ENCODE assay signal across 21 cellular contexts in the genomic region with DNA sequence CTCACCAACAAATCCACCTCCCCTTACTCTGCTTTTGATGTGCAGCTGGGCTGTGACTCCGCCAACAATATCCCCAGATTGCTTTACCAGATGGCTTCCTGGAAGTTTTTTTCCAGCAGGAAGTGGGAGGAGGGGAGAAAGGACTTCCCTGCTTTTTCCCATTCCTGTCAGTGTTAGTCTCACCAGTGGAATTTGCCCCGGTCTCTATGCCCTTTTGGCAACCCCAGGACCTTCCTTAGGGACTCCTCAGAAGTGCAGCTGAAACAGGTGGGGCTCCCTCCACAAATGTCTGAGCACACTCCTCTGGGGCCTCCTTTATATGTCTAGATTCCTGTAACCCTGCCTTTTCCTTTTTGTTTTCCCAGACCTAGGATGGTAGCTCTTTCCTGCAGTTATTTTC.
"Had no signal": no experiment of that assay in that cellular context is flagged by ENCODE, and none has a peak within 500 bp of the region (broad histone marks: within the 10 kb centered on the region; RNA-seq: fewer than 3 reads in every experiment).

No MANE protein-coding gene starts in this region.

- H3K27me3 Mint-ChIP-seq: activated B cell treated with CpG ODN at 0.5 μM for 24 hours; activated CD4-positive, alpha-beta T cell treated with anti-CD3 and anti-CD28 coated beads, Interleukin-2, amount 10 ng/mL, durations not matched to agents 24 days and 14 days; activated CD8-positive, alpha-beta memory T cell treated with anti-CD3 and anti-CD28 coated beads, Interleukin-2, amount 10 ng/mL, durations not matched to agents 7 days and 5 days; activated naive CD4-positive, alpha-beta T cell treated with anti-CD3 and anti-CD28 coated beads, Interleukin-2, amount 50 U/mL, for 24 hours; activated T-cell treated with anti-CD3 and anti-CD28 coated beads, Interleukin-2, amount 50 U/mL, for 24 hours; central memory CD8-positive, alpha-beta T cell; T-helper 17 cell had no signal

- DNase-seq: activated B cell treated with CpG ODN at 0.5 μM for 24 hours; activated CD4-positive, alpha-beta T cell treated with anti-CD3 and anti-CD28 coated beads for 1 hour; activated CD4-positive, alpha-beta T cell treated with anti-CD3 and anti-CD28 coated beads, Interleukin-2, amount 10 ng/mL, durations not matched to agents 24 days and 14 days; activated CD4-positive, alpha-beta T cell treated with anti-CD3 and anti-CD28 coated beads, Interleukin-2, amount 50 U/mL, for 48 hours; activated CD8-positive, alpha-beta memory T cell treated with anti-CD3 and anti-CD28 coated beads, Interleukin-2, amount 10 ng/mL, durations not matched to agents 7 days and 5 days; activated effector memory CD4-positive, alpha-beta T cell treated with Interleukin-2 at 50 U/mL for 16 hours; activated naive CD4-positive, alpha-beta T cell; activated T-cell treated with anti-CD3 and anti-CD28 coated beads, Interleukin-2, amount 50 U/mL, for 24 hours; body of pancreas; NCI-H1092; NCI-H1930; NCI-H345; NCI-H510A; NCI-H748 treated with DMSO at 0.1 percent for 48 hours; Peyer's patch; SIG-M5; T-helper 17 cell; T-helper 9 cell had no signal

- H3K9me3 Mint-ChIP-seq: activated B cell treated with CpG ODN at 0.5 μM for 24 hours had no signal

- H3K4me1 Mint-ChIP-seq: activated B cell treated with CpG ODN at 0.5 μM for 24 hours; activated CD4-positive, alpha-beta T cell treated with anti-CD3 and anti-CD28 coated beads, Interleukin-2, amount 10 ng/mL, durations not matched to agents 24 days and 14 days; activated CD8-positive, alpha-beta memory T cell treated with anti-CD3 and anti-CD28 coated beads, Interleukin-2, amount 10 ng/mL, durations not matched to agents 7 days and 5 days; activated naive CD4-positive, alpha-beta T cell treated with anti-CD3 and anti-CD28 coated beads, Interleukin-2, amount 50 U/mL, for 24 hours; central memory CD8-positive, alpha-beta T cell; T-helper 17 cell had no signal

- H3K4me3 Mint-ChIP-seq: activated B cell treated with CpG ODN at 0.5 μM for 24 hours; activated CD4-positive, alpha-beta T cell treated with anti-CD3 and anti-CD28 coated beads, Interleukin-2, amount 10 ng/mL, durations not matched to agents 24 days and 14 days; activated CD8-positive, alpha-beta memory T cell treated with anti-CD3 and anti-CD28 coated beads, Interleukin-2, amount 10 ng/mL, durations not matched to agents 7 days and 5 days; activated naive CD4-positive, alpha-beta T cell treated with anti-CD3 and anti-CD28 coated beads, Interleukin-2, amount 50 U/mL, for 24 hours; activated T-cell treated with anti-CD3 and anti-CD28 coated beads, Interleukin-2, amount 50 U/mL, for 24 hours; activated T-helper 1 cell treated with anti-CD3 and anti-CD28 coated beads, Interleukin-12 subunit alpha, Interleukin-12 subunit beta, Interleukin-2, Interleukin-4 antibody, amounts not matched to agents 30 ng/mL and 10 ng/mL and 1 ng/mL, durations not matched to agents 14 hours and 24 hours and 36 hours; central memory CD8-positive, alpha-beta T cell; T-helper 17 cell had no signal

- H3K36me3 Mint-ChIP-seq: activated CD8-positive, alpha-beta memory T cell treated with anti-CD3 and anti-CD28 coated beads, Interleukin-2, amount 10 ng/mL, durations not matched to agents 7 days and 5 days; activated naive CD4-positive, alpha-beta T cell treated with anti-CD3 and anti-CD28 coated beads, Interleukin-2, amount 50 U/mL, for 24 hours had no signal

- H3K27ac Mint-ChIP-seq: activated B cell treated with CpG ODN at 0.5 μM for 24 hours; activated CD4-positive, alpha-beta T cell treated with anti-CD3 and anti-CD28 coated beads, Interleukin-2, amount 10 ng/mL, durations not matched to agents 24 days and 14 days; activated CD8-positive, alpha-beta memory T cell treated with anti-CD3 and anti-CD28 coated beads, Interleukin-2, amount 10 ng/mL, durations not matched to agents 7 days and 5 days; activated naive CD4-positive, alpha-beta T cell treated with anti-CD3 and anti-CD28 coated beads, Interleukin-2, amount 50 U/mL, for 24 hours; activated T-cell treated with anti-CD3 and anti-CD28 coated beads, Interleukin-2, amount 50 U/mL, for 24 hours; activated T-helper 1 cell treated with anti-CD3 and anti-CD28 coated beads, Interleukin-12 subunit alpha, Interleukin-12 subunit beta, Interleukin-2, Interleukin-4 antibody, amounts not matched to agents 30 ng/mL and 10 ng/mL and 1 ng/mL, durations not matched to agents 14 hours and 24 hours and 36 hours; T-helper 17 cell had no signal

- ATAC-seq: activated CD8-positive, alpha-beta memory T cell treated with anti-CD3 and anti-CD28 coated beads, Interleukin-2, amount 10 ng/mL, durations not matched to agents 7 days and 5 days; body of pancreas; T-helper 17 cell had no signal
